ENCODE assay signal across 8 cellular contexts in the genomic region with DNA sequence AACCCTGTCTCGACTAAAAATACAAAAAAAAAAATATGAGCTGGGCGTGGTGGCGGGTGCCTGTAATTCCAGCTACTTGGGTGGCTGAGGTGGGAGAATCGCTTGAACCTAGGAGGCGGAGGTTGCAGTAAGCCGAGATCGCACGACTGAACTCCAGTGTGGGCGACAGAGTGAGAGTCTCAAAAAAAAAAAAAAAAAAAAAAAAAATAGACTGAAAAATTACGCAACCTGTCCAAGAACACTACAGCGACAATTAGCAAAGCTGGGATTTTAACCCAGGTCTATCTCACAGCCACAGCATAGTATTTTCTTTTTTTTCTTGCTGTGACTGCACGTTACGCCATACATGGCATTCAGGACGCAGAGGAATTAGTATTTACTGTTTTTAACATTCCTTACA. TPM values are rescaled to one million over a fixed set of nuclear protein-coding genes. Genes with fewer than 3 reads are reported as not detected.
DNase-seq lines count a peak whose midpoint lies in the region; ATAC-seq, FAIRE-seq and TF ChIP-seq lines count a peak whose summit lies in the region.

No MANE protein-coding gene starts in this region.

- CTCF ChIA-PET in A549 (lab: Yijun Ruan, JAX): interaction anchor here (0.6 to 1.4 kb wide), 3 partner anchors 68 to 599 kb away, joined by 3 to 4 read pairs (median 3); no protein-coding TSS in a partner anchor

- peaks cover 46% of the 10 kb centered on the region for H3K36me3 Mint-ChIP-seq in brain

- WGBS in A549 (ENCODE audit: missing lambda C conversion rate): 86% methylated on average over 14 of the region's 14 CpGs
- 95% methylated on average over 14 of the region's 14 CpGs for WGBS in HUES64

- TF ChIP-seq RAD21 in A549 (conservative IDR thresholded peaks at IDR 0.05 in 1 of 2, IDR thresholded peaks at IDR 0.05 in 1 of 2): no peak

- DNase-seq in A549 (ENCODE audit: low read depth in 1 of 2, low spot score in 1 of 2) (no peak), anterior cingulate cortex (lab: John Stamatoyannopoulos, UW) (no peak), NCI-H524 (lab: John Stamatoyannopoulos, UW) (no peak), NCI-H510A treated with DMSO at 0.1 percent for 48 hours (lab: John Stamatoyannopoulos, UW) (no peak)

- peaks cover 61% of the 10 kb centered on the region for H3K4me1 Mint-ChIP-seq in brain

- H3K36me3 ChIP-seq in HUES64 (ENCODE audit: insufficient read depth, low read length): peaks cover 15% of the 10 kb centered on the region; the same call in 1 of the 2 replicates
- peaks cover 0 to 4% of the 10 kb centered on the region in 2 donors for H3K36me3 ChIP-seq in mucosa of rectum (ENCODE audit: control insufficient read depth in 2 of 2, insufficient read depth in 2 of 2, low read length in 2 of 2)

- TF ChIP-seq EP300 in A549 (IDR thresholded peaks at IDR 0.05): no peak

- TF ChIP-seq CTCF in A549 (IDR thresholded peaks at IDR 0.05): no peak
- no peak for TF ChIP-seq CTCF in brain (conservative IDR thresholded peaks at IDR 0.05)

- peaks cover 9% of the 10 kb centered on the region for H3K27me3 Mint-ChIP-seq in brain

- no peak for FAIRE-seq in A549 (lab: Jason Lieb, UNC)

- H3K27ac ChIP-seq in A549 (peak overlapping the region; percentile 82 to 92), HUES64 (ENCODE audit: low read depth, low read length) (no peak overlapping the region), mucosa of rectum (ENCODE audit: low read depth in 2 of 2, low read length in 2 of 2) (peak overlapping the region; percentile 98 to 99)

- peaks cover 12% of the 10 kb centered on the region; the same call in 2 of the 3 replicates for H3K9me3 ChIP-seq in A549
- peaks cover 6% of the 10 kb centered on the region; the same call in 1 of the 2 replicates for H3K9me3 ChIP-seq in HUES64 (ENCODE audit: insufficient read depth, low read depth, low read length)
- no peaks in the 10 kb centered on the region for H3K9me3 ChIP-seq in mucosa of rectum (ENCODE audit: control insufficient read depth in 2 of 2, low read length in 2 of 2)

- H3K27ac Mint-ChIP-seq in brain: peak overlapping the region in 4 of 5 experiments; percentile 82 to 96 (median 93)

- no peak overlapping the region for H3K9ac ChIP-seq in HUES64 (ENCODE audit: low read depth, low read length)
- H3K9ac ChIP-seq in mucosa of rectum (ENCODE audit: low read depth in 1 of 2, low read length in 2 of 2): peak overlapping the region; percentile 84 to 92

- H3K4me2 ChIP-seq in A549: peak overlapping the region; percentile 86

- no peaks in the 10 kb centered on the region for H3K27me3 ChIP-seq in HUES64 (ENCODE audit: insufficient read depth, low read length)
- H3K27me3 ChIP-seq in mucosa of rectum (ENCODE audit: control insufficient read depth in 2 of 2, insufficient read depth in 2 of 2, low read length in 2 of 2): no peaks in the 10 kb centered on the region

- peaks cover 4 to 14% (median 9%) of the 10 kb centered on the region in 5 experiments for H3K9me3 Mint-ChIP-seq in brain

- peak overlapping the region; percentile 89 to 95 (median 92) for H3K4me3 Mint-ChIP-seq in brain

- H3K4me1 ChIP-seq in A549 (peaks cover 9% of the 10 kb centered on the region; the same call in 2 of the 3 replicates), HUES64 (ENCODE audit: insufficient read depth, low read length) (no peaks in the 10 kb centered on the region), mucosa of rectum (ENCODE audit: control insufficient read depth in 2 of 2, insufficient read depth in 2 of 2, low read length in 2 of 2) (peaks cover 0 to 9% of the 10 kb centered on the region in 2 donors)

- POLR2A ChIA-PET in A549 (lab: Yijun Ruan, JAX): interaction anchor here (0.7 to 1.6 kb wide), 6 partner anchors 8 to 246 kb away, joined by 3 to 12 read pairs (median 6); partner anchors contain the start of genes KCTD7 and TMEM248

- no peak for ATAC-seq in A549
- no peak for ATAC-seq in HG03108 (IDR thresholded peaks at IDR 0.05; ENCODE audit: unreplicated experiment)

- H3K4me3 ChIP-seq in A549 (peak overlapping the region; percentile 76), HUES64 (ENCODE audit: low read length) (peak overlapping the region; percentile 91), mucosa of rectum (ENCODE audit: low read length in 2 of 2) (peak overlapping the region; percentile 88 to 89)

- no peak for TF ChIP-seq POLR2A in A549 (IDR thresholded peaks at IDR 0.05; ENCODE audit: low read length)

TF ChIP-seq in A549, 52 proteins besides CTCF, POLR2A, EP300 and RAD21:
- TF ChIP-seq ESRRA (IDR thresholded peaks at IDR 0.05; ENCODE audit: borderline replicate concordance, low read length) (no peak), CEBPB (IDR thresholded peaks at IDR 0.05) (peak; percentile 68 to 84; a peak in 3 of 4 replicates)

RNA-seq across cellular contexts. Expression of gene RABGEF1, which starts 1.1 kb away (rescaled TPM):
- polyA plus RNA-seq in A549 (2011; rRNA removed): 22.4 and 22.6 TPM in 2 replicates
- polyA plus RNA-seq in A549 (2012; cell fraction: cytosol; rRNA removed): 12.1 and 15.0 TPM in 2 replicates
- polyA plus RNA-seq in A549 (2012; cell fraction: nucleus; rRNA removed): 9.6 and 14.1 TPM in 2 replicates
- 16.0 to 16.8 TPM (median 16.2 TPM) in 3 replicates for polyA plus RNA-seq in A549 (2017; fragmentation: RNase III; extraction: RNeasy Plus Mini Kit Qiagen cat#74134 plus additional on column Dnase treatment)
- polyA minus RNA-seq in A549 (2011; rRNA and poly(A)+ RNA removed): 40.0 and 47.4 TPM in 2 replicates
- polyA plus RNA-seq in HUES64 (2013, experiment 1 of 2): 10.7 TPM
- 12.9 TPM for polyA plus RNA-seq in HUES64 (2013, experiment 2 of 2)
- 16.6 TPM for polyA plus RNA-seq in brain (ENCODE audit: insufficient read depth, low read depth, low replicate concordance)
